ENCODE assay signal across 12 cellular contexts in the genomic region with DNA sequence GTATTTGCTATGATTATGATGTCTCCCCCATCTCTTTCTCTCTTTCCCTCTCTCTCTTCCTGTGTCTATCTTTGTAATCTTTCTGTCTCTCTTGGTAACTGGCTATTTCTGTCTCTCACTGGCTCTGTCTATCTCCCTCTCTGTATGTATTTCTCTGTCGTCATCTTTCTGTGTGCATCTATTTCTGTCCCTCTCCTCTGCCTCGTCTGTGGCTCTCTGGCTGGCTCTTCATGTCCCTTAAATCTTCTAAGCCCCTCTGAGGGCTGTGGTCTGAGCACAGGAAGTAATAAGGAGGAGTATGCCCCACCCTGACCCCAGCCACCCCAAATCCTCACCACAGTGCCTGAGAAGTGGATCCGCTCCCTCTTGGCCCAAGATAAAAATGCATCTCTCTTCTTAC.
A peak's percentile ranks its signal among the peaks of the same experiment; 100 is the strongest.
DNase-seq lines count a peak whose midpoint lies in the region; ATAC-seq, FAIRE-seq and TF ChIP-seq lines count a peak whose summit lies in the region.
"Had no signal": no experiment of that assay in that cellular context is flagged by ENCODE, and none has a peak within 500 bp of the region (broad histone marks: within the 10 kb centered on the region; RNA-seq: fewer than 3 reads in every experiment).

No MANE protein-coding gene starts in this region.

- H3K9me3 ChIP-seq in DND-41 (ENCODE audit: insufficient read depth, low read length, severe bottlenecking): no peaks in the 10 kb centered on the region
- no peaks in the 10 kb centered on the region for H3K9me3 ChIP-seq in astrocyte (ENCODE audit: insufficient read depth, low read depth, low read length)
- H3K9me3 ChIP-seq in naive thymus-derived CD4-positive, alpha-beta T cell (ENCODE audit: control insufficient read depth in 2 of 3, low read length in 3 of 3): no peaks in the 10 kb centered on the region
- H3K9me3 ChIP-seq: suprapubic skin had no signal

- CTCF ChIA-PET in naive thymus-derived CD4-positive, alpha-beta T cell (lab: Charles Lee): no interaction called here

- H3K4me1 ChIP-seq in DND-41 (ENCODE audit: insufficient read depth, low read length) (peaks cover 7% of the 10 kb centered on the region), astrocyte (ENCODE audit: insufficient read depth, low read length) (peaks cover 4% of the 10 kb centered on the region)
- peaks cover 0 to 9% of the 10 kb centered on the region in 2 donors for H3K4me1 ChIP-seq in naive thymus-derived CD4-positive, alpha-beta T cell (ENCODE audit: control insufficient read depth in 2 of 2, insufficient read depth in 2 of 2, low read length in 2 of 2)
- H3K4me1 ChIP-seq: suprapubic skin had no signal

- ATAC-seq in DND-41 (ENCODE audit: insufficient read depth, low read depth): peak; percentile 55
- ATAC-seq in GM21529 (IDR thresholded peaks at IDR 0.05; ENCODE audit: unreplicated experiment): peak; percentile 51
- peak; percentile 24 for ATAC-seq in naive thymus-derived CD4-positive, alpha-beta T cell
- ATAC-seq in HG02970 (IDR thresholded peaks at IDR 0.05; ENCODE audit: low FRiP score, unreplicated experiment): no peak

- no peak overlapping the region for H3K27ac ChIP-seq in DND-41 (ENCODE audit: low read length)
- H3K27ac ChIP-seq in astrocyte (ENCODE audit: low read depth, low read length): no peak overlapping the region
- H3K27ac ChIP-seq in naive thymus-derived CD4-positive, alpha-beta T cell (ENCODE audit: low read depth, low read length): no peak overlapping the region
- H3K27ac ChIP-seq in substantia nigra (ENCODE audit: low read depth, low read length, poor library complexity, severe bottlenecking): no peak overlapping the region
- H3K27ac ChIP-seq: suprapubic skin had no signal

- H3K9ac ChIP-seq in DND-41 (ENCODE audit: low read depth, low read length) (no peak overlapping the region), astrocyte (ENCODE audit: low read length) (no peak overlapping the region)

- no peaks in the 10 kb centered on the region for H3K36me3 Mint-ChIP-seq in astrocyte (ENCODE audit: low read depth, unreplicated experiment)
- H3K36me3 Mint-ChIP-seq in naive thymus-derived CD4-positive, alpha-beta T cell: no peaks in the 10 kb centered on the region

- H3K4me3 Mint-ChIP-seq in astrocyte (ENCODE audit: unreplicated experiment): no peak overlapping the region
- peak overlapping the region in 5 of 10 donors; percentile 0 to 42 (median 12) for H3K4me3 Mint-ChIP-seq in naive thymus-derived CD4-positive, alpha-beta T cell
- H3K4me3 Mint-ChIP-seq: dendritic cell treated with granulocyte-macrophage colony-stimulating factor and Interleukin-4, amounts not matched to agents 40 ng/mL and 50 ng/mL, for 4 days had no signal

- H3K4me2 ChIP-seq in DND-41 (ENCODE audit: insufficient read depth, low read length): no peak overlapping the region
- H3K4me2 ChIP-seq in astrocyte (ENCODE audit: low read length): peak overlapping the region; percentile 16

- H3K4me3 ChIP-seq in DND-41 (ENCODE audit: low read depth in 1 of 2, low read length in 2 of 2) (no peak overlapping the region), astrocyte (ENCODE audit: insufficient read depth, low read depth, low read length) (no peak overlapping the region)
- H3K4me3 ChIP-seq in naive thymus-derived CD4-positive, alpha-beta T cell (ENCODE audit: low read length): no peak overlapping the region
- H3K4me3 ChIP-seq: suprapubic skin had no signal

- FAIRE-seq in astrocyte (lab: Jason Lieb, UNC): no peak

- H3K27ac Mint-ChIP-seq in astrocyte (ENCODE audit: unreplicated experiment): peak overlapping the region; percentile 23
- peak overlapping the region in 8 of 9 donors; percentile 0 to 54 (median 9) for H3K27ac Mint-ChIP-seq in naive thymus-derived CD4-positive, alpha-beta T cell
- H3K27ac Mint-ChIP-seq: dendritic cell treated with granulocyte-macrophage colony-stimulating factor and Interleukin-4, amounts not matched to agents 40 ng/mL and 50 ng/mL, for 4 days had no signal

- no peaks in the 10 kb centered on the region for H3K9me3 Mint-ChIP-seq in astrocyte (ENCODE audit: unreplicated experiment)
- H3K9me3 Mint-ChIP-seq in naive thymus-derived CD4-positive, alpha-beta T cell: peaks cover 0 to 2% (median 0%) of the 10 kb centered on the region in 11 donors
- H3K9me3 Mint-ChIP-seq: dendritic cell treated with granulocyte-macrophage colony-stimulating factor and Interleukin-4, amounts not matched to agents 40 ng/mL and 50 ng/mL, for 4 days had no signal

- no peak for TF ChIP-seq CTCF in DND-41 (IDR thresholded peaks at IDR 0.05; ENCODE audit: borderline replicate concordance, extremely low read depth, low read length, poor library complexity, severe bottlenecking)
- TF ChIP-seq CTCF in astrocyte (IDR thresholded peaks at IDR 0.05; ENCODE audit: insufficient read depth, low read depth, low read length): no peak

- H3K4me1 Mint-ChIP-seq in astrocyte (ENCODE audit: low read depth, unreplicated experiment): peaks cover 15% of the 10 kb centered on the region
- H3K4me1 Mint-ChIP-seq in naive thymus-derived CD4-positive, alpha-beta T cell: peaks cover 7 to 21% (median 13%) of the 10 kb centered on the region in 7 donors

- H3K79me2 ChIP-seq in DND-41 (ENCODE audit: insufficient read depth, low read length) (no peaks in the 10 kb centered on the region), astrocyte (ENCODE audit: insufficient read depth, low read length) (no peaks in the 10 kb centered on the region)

- POLR2A ChIA-PET in naive thymus-derived CD4-positive, alpha-beta T cell (lab: Charles Lee): no interaction called here

- no peak for DNase-seq in DND-41
- DNase-seq in astrocyte (ENCODE audit: low read depth): no peak
- no peak for DNase-seq in naive thymus-derived CD4-positive, alpha-beta T cell
- no peak for DNase-seq in NCI-H2227 (lab: John Stamatoyannopoulos, UW; ENCODE audit: unreplicated experiment)
- DNase-seq in NOMO-1 treated with DMSO at 0.1 percent for 48 hours (lab: John Stamatoyannopoulos, UW; ENCODE audit: unreplicated experiment): no peak
- DNase-seq in substantia nigra (lab: John Stamatoyannopoulos, UW): no peak
- DNase-seq: COR-L47, NCI-H1092 had no signal

- H2AFZ ChIP-seq in DND-41 (ENCODE audit: low read depth, low read length): no peak overlapping the region
- H2AFZ ChIP-seq in astrocyte (ENCODE audit: low read depth, low read length): no peak overlapping the region

- no peaks in the 10 kb centered on the region for H3K27me3 Mint-ChIP-seq in astrocyte (ENCODE audit: low read depth, unreplicated experiment)
- peaks cover 0 to 13% (median 5%) of the 10 kb centered on the region in 5 donors for H3K27me3 Mint-ChIP-seq in naive thymus-derived CD4-positive, alpha-beta T cell

- intact Hi-C loops in naive thymus-derived CD4-positive, alpha-beta T cell (cut with micrococcal nuclease): no loop called here

- H3K27me3 ChIP-seq in DND-41 (ENCODE audit: insufficient read depth, low read length, poor library complexity) (peaks cover under 1% of the 10 kb centered on the region), astrocyte (ENCODE audit: insufficient read depth, low read length) (peaks cover 17% of the 10 kb centered on the region)
- H3K27me3 ChIP-seq in naive thymus-derived CD4-positive, alpha-beta T cell (ENCODE audit: control insufficient read depth in 2 of 2, insufficient read depth in 2 of 2, low read length in 2 of 2): no peaks in the 10 kb centered on the region

- H4K20me1 ChIP-seq in DND-41 (ENCODE audit: insufficient read depth, low read length) (no peaks in the 10 kb centered on the region), astrocyte (ENCODE audit: insufficient read depth, low read length) (no peaks in the 10 kb centered on the region)

- H3K36me3 ChIP-seq in DND-41 (ENCODE audit: insufficient read depth, low read length) (no peaks in the 10 kb centered on the region), astrocyte (ENCODE audit: insufficient read depth, low read length) (no peaks in the 10 kb centered on the region)
- no peaks in the 10 kb centered on the region for H3K36me3 ChIP-seq in naive thymus-derived CD4-positive, alpha-beta T cell (ENCODE audit: control insufficient read depth in 2 of 3, insufficient read depth in 3 of 3, low read length in 3 of 3)
- H3K36me3 ChIP-seq: suprapubic skin had no signal
